In the genomic region with DNA sequence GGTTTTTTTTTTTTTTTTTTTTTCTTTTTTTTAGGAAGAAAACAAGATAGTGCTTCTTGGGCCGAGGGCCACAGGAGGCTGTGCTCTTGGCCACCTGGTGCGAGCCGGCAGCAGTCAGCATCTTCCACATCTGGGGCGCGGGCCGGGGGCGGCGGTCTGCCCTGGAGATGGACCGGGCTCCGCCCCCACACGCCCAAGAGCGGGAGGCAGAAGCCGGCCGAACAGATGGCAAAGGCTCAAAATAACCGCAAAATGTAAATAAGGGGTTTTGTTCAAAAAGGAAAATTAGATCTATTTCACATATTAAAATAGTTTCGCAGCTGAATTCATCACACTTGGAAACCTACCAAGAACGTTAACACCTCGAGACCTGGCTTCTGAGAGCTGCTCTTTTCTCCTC, we compare ENCODE assay signal across 12 cellular contexts. TPM values are rescaled to one million over a fixed set of nuclear protein-coding genes. Genes with fewer than 3 reads are reported as not detected.
DNase-seq lines count a peak whose midpoint lies in the region; ATAC-seq, FAIRE-seq and TF ChIP-seq lines count a peak whose summit lies in the region.
"Had no signal": no experiment of that assay in that cellular context is flagged by ENCODE, and none has a peak within 500 bp of the region (broad histone marks: within the 10 kb centered on the region; RNA-seq: fewer than 3 reads in every experiment).

No MANE protein-coding gene starts in this region.

- H3K36me3 ChIP-seq in astrocyte (ENCODE audit: insufficient read depth, low read length) (no peaks in the 10 kb centered on the region), gastrocnemius medialis (peaks cover 0 to 19% of the 10 kb centered on the region in 2 donors)

- H3K27ac ChIP-seq in astrocyte (ENCODE audit: low read depth, low read length) (no peak overlapping the region), gastrocnemius medialis (peak overlapping the region; percentile 55 to 74 (median 60))

- peaks cover 78% of the 10 kb centered on the region for H4K20me1 ChIP-seq in astrocyte (ENCODE audit: insufficient read depth, low read length)

- in situ Hi-C loops in gastrocnemius medialis (cut with MboI; ENCODE audit: low sequenced_read_pairs in 4 of 4) = no loop called here

- H3K79me2 ChIP-seq in astrocyte (ENCODE audit: insufficient read depth, low read length) = peaks cover 18% of the 10 kb centered on the region

- no peak overlapping the region for H3K4me2 ChIP-seq in astrocyte (ENCODE audit: low read length)

- H2AFZ ChIP-seq in astrocyte (ENCODE audit: low read depth, low read length) = no peak overlapping the region

- H3K4me3 Mint-ChIP-seq in astrocyte (ENCODE audit: unreplicated experiment) = no peak overlapping the region
- no peak overlapping the region for H3K4me3 Mint-ChIP-seq in activated CD4-positive, alpha-beta memory T cell treated with anti-CD3 and anti-CD28 coated beads, Interleukin-2, amount 10 ng/mL, durations not matched to agents 7 days and 5 days
- H3K4me3 Mint-ChIP-seq: activated CD4-positive, alpha-beta T cell treated with anti-CD3 and anti-CD28 coated beads, Interleukin-2, amount 10 ng/mL, durations not matched to agents 24 days and 14 days; activated naive CD8-positive, alpha-beta T cell treated with anti-CD3 and anti-CD28 coated beads, Interleukin-2, amount 10 ng/mL, durations not matched to agents 7 days and 5 days had no signal

- CTCF ChIA-PET in activated CD4-positive, alpha-beta memory T cell treated with anti-CD3 and anti-CD28 coated beads, Interleukin-2, amount 10 ng/mL, durations not matched to agents 7 days and 5 days (lab: Charles Lee) = no interaction called here

- no peak for TF ChIP-seq CTCF in astrocyte (IDR thresholded peaks at IDR 0.05; ENCODE audit: insufficient read depth, low read depth, low read length)
- TF ChIP-seq CTCF in gastrocnemius medialis (IDR thresholded peaks at IDR 0.05 in 4 of 5, conservative IDR thresholded peaks at IDR 0.05 in 1 of 5) = no peak

- no peaks in the 10 kb centered on the region for H3K27me3 Mint-ChIP-seq in astrocyte (ENCODE audit: low read depth, unreplicated experiment)
- no peaks in the 10 kb centered on the region for H3K27me3 Mint-ChIP-seq in activated CD4-positive, alpha-beta memory T cell treated with anti-CD3 and anti-CD28 coated beads, Interleukin-2, amount 10 ng/mL, durations not matched to agents 7 days and 5 days
- H3K27me3 Mint-ChIP-seq: activated CD4-positive, alpha-beta T cell treated with anti-CD3 and anti-CD28 coated beads, Interleukin-2, amount 10 ng/mL, durations not matched to agents 24 days and 14 days; activated naive CD8-positive, alpha-beta T cell treated with anti-CD3 and anti-CD28 coated beads, Interleukin-2, amount 10 ng/mL, durations not matched to agents 7 days and 5 days had no signal

- no peak overlapping the region for H3K27ac Mint-ChIP-seq in astrocyte (ENCODE audit: unreplicated experiment)
- H3K27ac Mint-ChIP-seq in activated CD4-positive, alpha-beta memory T cell treated with anti-CD3 and anti-CD28 coated beads, Interleukin-2, amount 10 ng/mL, durations not matched to agents 7 days and 5 days = no peak overlapping the region
- H3K27ac Mint-ChIP-seq: activated CD4-positive, alpha-beta T cell treated with anti-CD3 and anti-CD28 coated beads, Interleukin-2, amount 10 ng/mL, durations not matched to agents 24 days and 14 days; activated naive CD8-positive, alpha-beta T cell treated with anti-CD3 and anti-CD28 coated beads, Interleukin-2, amount 10 ng/mL, durations not matched to agents 7 days and 5 days; H9 had no signal

- no peaks in the 10 kb centered on the region for H3K9me3 Mint-ChIP-seq in astrocyte (ENCODE audit: unreplicated experiment)
- H3K9me3 Mint-ChIP-seq in activated CD4-positive, alpha-beta memory T cell treated with anti-CD3 and anti-CD28 coated beads, Interleukin-2, amount 10 ng/mL, durations not matched to agents 7 days and 5 days = no peaks in the 10 kb centered on the region
- H3K9me3 Mint-ChIP-seq: activated CD4-positive, alpha-beta T cell treated with anti-CD3 and anti-CD28 coated beads, Interleukin-2, amount 10 ng/mL, durations not matched to agents 24 days and 14 days; activated naive CD8-positive, alpha-beta T cell treated with anti-CD3 and anti-CD28 coated beads, Interleukin-2, amount 10 ng/mL, durations not matched to agents 7 days and 5 days; H9 had no signal

- intact Hi-C loops in left ventricle myocardium superior (cut with micrococcal nuclease) (no loop called here), gastrocnemius medialis (cut with DNase I; ENCODE audit: low total_unique reads) (no loop called here)

- POLR2A ChIA-PET in activated CD4-positive, alpha-beta memory T cell treated with anti-CD3 and anti-CD28 coated beads, Interleukin-2, amount 10 ng/mL, durations not matched to agents 7 days and 5 days (lab: Charles Lee) = no interaction called here

- H3K4me1 ChIP-seq in astrocyte (ENCODE audit: insufficient read depth, low read length) = peaks cover 23% of the 10 kb centered on the region
- peaks cover 13 to 17% of the 10 kb centered on the region in 2 donors for H3K4me1 ChIP-seq in gastrocnemius medialis

- no peak overlapping the region for H3K9ac ChIP-seq in astrocyte (ENCODE audit: low read length)

- peaks cover 16% of the 10 kb centered on the region for H3K4me1 Mint-ChIP-seq in astrocyte (ENCODE audit: low read depth, unreplicated experiment)
- no peaks in the 10 kb centered on the region for H3K4me1 Mint-ChIP-seq in activated CD4-positive, alpha-beta memory T cell treated with anti-CD3 and anti-CD28 coated beads, Interleukin-2, amount 10 ng/mL, durations not matched to agents 7 days and 5 days
- H3K4me1 Mint-ChIP-seq: activated CD4-positive, alpha-beta T cell treated with anti-CD3 and anti-CD28 coated beads, Interleukin-2, amount 10 ng/mL, durations not matched to agents 24 days and 14 days; activated naive CD8-positive, alpha-beta T cell treated with anti-CD3 and anti-CD28 coated beads, Interleukin-2, amount 10 ng/mL, durations not matched to agents 7 days and 5 days had no signal

- peak; percentile 35 for ATAC-seq in left ventricle myocardium superior
- no peak for ATAC-seq in gastrocnemius medialis
- no peak for ATAC-seq in HG03565 (IDR thresholded peaks at IDR 0.05; ENCODE audit: unreplicated experiment)
- no peak for ATAC-seq in GM18517 (IDR thresholded peaks at IDR 0.05; ENCODE audit: unreplicated experiment)

- no peaks in the 10 kb centered on the region for H3K9me3 ChIP-seq in astrocyte (ENCODE audit: insufficient read depth, low read depth, low read length)
- no peaks in the 10 kb centered on the region for H3K9me3 ChIP-seq in gastrocnemius medialis

- no peaks in the 10 kb centered on the region for H3K27me3 ChIP-seq in astrocyte (ENCODE audit: insufficient read depth, low read length)
- no peaks in the 10 kb centered on the region for H3K27me3 ChIP-seq in gastrocnemius medialis

- DNase-seq in ELF-1 (ENCODE audit: low read depth, low spot score) (peak; percentile 1), astrocyte (ENCODE audit: low read depth) (peak; percentile 28), left ventricle myocardium superior (peak; percentile 60), gastrocnemius medialis (no peak), NCI-H2081 (lab: John Stamatoyannopoulos, UW) (no peak)
- DNase-seq in activated CD4-positive, alpha-beta memory T cell treated with anti-CD3 and anti-CD28 coated beads, Interleukin-2, amount 10 ng/mL, durations not matched to agents 7 days and 5 days = no peak
- DNase-seq: activated CD4-positive, alpha-beta T cell treated with anti-CD3 and anti-CD28 coated beads, Interleukin-2, amount 10 ng/mL, durations not matched to agents 24 days and 14 days; activated naive CD8-positive, alpha-beta T cell treated with anti-CD3 and anti-CD28 coated beads, Interleukin-2, amount 10 ng/mL, durations not matched to agents 7 days and 5 days; H9; NCI-H345 had no signal

- FAIRE-seq in astrocyte (lab: Jason Lieb, UNC) = no peak

- peaks cover 9% of the 10 kb centered on the region for H3K36me3 Mint-ChIP-seq in astrocyte (ENCODE audit: low read depth, unreplicated experiment)
- no peaks in the 10 kb centered on the region for H3K36me3 Mint-ChIP-seq in activated CD4-positive, alpha-beta memory T cell treated with anti-CD3 and anti-CD28 coated beads, Interleukin-2, amount 10 ng/mL, durations not matched to agents 7 days and 5 days (ENCODE audit: low read depth)
- H3K36me3 Mint-ChIP-seq: activated naive CD8-positive, alpha-beta T cell treated with anti-CD3 and anti-CD28 coated beads, Interleukin-2, amount 10 ng/mL, durations not matched to agents 7 days and 5 days had no signal

- H3K4me3 ChIP-seq in astrocyte (ENCODE audit: insufficient read depth, low read depth, low read length) (no peak overlapping the region), gastrocnemius medialis (peak overlapping the region in 1 of 4 donors; percentile 2)

- no peak for TF ChIP-seq POLR2A in gastrocnemius medialis (IDR thresholded peaks at IDR 0.05)

RNA-seq across cellular contexts. Expression of gene UBAC1, which starts 51.5 kb away (rescaled TPM):
- 31.8 and 32.5 TPM in 2 replicates for total RNA-seq in astrocyte
- total RNA-seq in left ventricle myocardium superior = 116 TPM
- total RNA-seq in gastrocnemius medialis = 100 to 1,000 TPM; 218 to 263 (median 248) TPM
- 10 to 100 TPM; 28.1 to 29.5 TPM for total RNA-seq in activated CD4-positive, alpha-beta memory T cell treated with anti-CD3 and anti-CD28 coated beads, Interleukin-2, amount 10 ng/mL, durations not matched to agents 7 days and 5 days

Comparison
In these comparisons a context has a peak if more than half of its experiments do, and no peak if none do; other contexts are left out.
1. DNase-seq: peak in ELF-1 (single experiment), astrocyte (single experiment) and left ventricle myocardium superior (single experiment); none in gastrocnemius medialis (0 of 2), activated CD4-positive, alpha-beta memory T cell treated with anti-CD3 and anti-CD28 coated beads, Interleukin-2, amount 10 ng/mL, durations not matched to agents 7 days and 5 days (single experiment) and NCI-H2081 (0 of 2).